ENCODE assay signal across 1 cellular context in genomic region chr17:67717624-67718324, GRCh38.
TF ChIP-seq lines count a peak whose summit lies in the region.

TSS of gene NOL11 (plus strand) at chr17:67717936. CDS start at chr17:67717948, 12 bp downstream.

TF ChIP-seq in HepG2, 621 proteins besides CTCF, POLR2A, EP300 and RAD21 (continued from another document and continues in another):
- TF ChIP-seq, protein P1, sequence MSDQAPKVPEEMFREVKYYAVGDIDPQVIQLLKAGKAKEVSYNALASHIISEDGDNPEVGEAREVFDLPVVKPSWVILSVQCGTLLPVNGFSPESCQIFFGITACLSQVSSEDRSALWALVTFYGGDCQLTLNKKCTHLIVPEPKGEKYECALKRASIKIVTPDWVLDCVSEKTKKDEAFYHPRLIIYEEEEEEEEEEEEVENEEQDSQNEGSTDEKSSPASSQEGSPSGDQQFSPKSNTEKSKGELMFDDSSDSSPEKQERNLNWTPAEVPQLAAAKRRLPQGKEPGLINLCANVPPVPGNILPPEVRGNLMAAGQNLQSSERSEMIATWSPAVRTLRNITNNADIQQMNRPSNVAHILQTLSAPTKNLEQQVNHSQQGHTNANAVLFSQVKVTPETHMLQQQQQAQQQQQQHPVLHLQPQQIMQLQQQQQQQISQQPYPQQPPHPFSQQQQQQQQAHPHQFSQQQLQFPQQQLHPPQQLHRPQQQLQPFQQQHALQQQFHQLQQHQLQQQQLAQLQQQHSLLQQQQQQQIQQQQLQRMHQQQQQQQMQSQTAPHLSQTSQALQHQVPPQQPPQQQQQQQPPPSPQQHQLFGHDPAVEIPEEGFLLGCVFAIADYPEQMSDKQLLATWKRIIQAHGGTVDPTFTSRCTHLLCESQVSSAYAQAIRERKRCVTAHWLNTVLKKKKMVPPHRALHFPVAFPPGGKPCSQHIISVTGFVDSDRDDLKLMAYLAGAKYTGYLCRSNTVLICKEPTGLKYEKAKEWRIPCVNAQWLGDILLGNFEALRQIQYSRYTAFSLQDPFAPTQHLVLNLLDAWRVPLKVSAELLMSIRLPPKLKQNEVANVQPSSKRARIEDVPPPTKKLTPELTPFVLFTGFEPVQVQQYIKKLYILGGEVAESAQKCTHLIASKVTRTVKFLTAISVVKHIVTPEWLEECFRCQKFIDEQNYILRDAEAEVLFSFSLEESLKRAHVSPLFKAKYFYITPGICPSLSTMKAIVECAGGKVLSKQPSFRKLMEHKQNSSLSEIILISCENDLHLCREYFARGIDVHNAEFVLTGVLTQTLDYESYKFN (CRISPR knock-in tag; conservative IDR thresholded peaks at IDR 0.05), result peak; percentile 80
- TF ChIP-seq ZNF292 (CRISPR knock-in tag; IDR thresholded peaks at IDR 0.05; ENCODE audit: borderline replicate concordance, low read depth), result no peak
- no peak for TF ChIP-seq NONO (IDR thresholded peaks at IDR 0.05)
- TF ChIP-seq NONO (CRISPR knock-in tag; conservative IDR thresholded peaks at IDR 0.05), result peak; percentile 100
- TF ChIP-seq ZNF501 (CRISPR knock-in tag; IDR thresholded peaks at IDR 0.05), result peak; percentile 100
- peak; percentile 68; the same call in 1 of the 2 replicates for TF ChIP-seq SMC3 (IDR thresholded peaks at IDR 0.05; ENCODE audit: low read length)
- TF ChIP-seq POGZ (CRISPR knock-in tag; IDR thresholded peaks at IDR 0.05), result peak; percentile 100
- TF ChIP-seq HOXA9 (CRISPR knock-in tag; IDR thresholded peaks at IDR 0.05; ENCODE audit: borderline replicate concordance), result no peak; the same call in 1 of the 2 replicates
- peak; percentile 52; the same call in 1 of the 2 replicates for TF ChIP-seq MNT (IDR thresholded peaks at IDR 0.05)
- TF ChIP-seq, protein P2, sequence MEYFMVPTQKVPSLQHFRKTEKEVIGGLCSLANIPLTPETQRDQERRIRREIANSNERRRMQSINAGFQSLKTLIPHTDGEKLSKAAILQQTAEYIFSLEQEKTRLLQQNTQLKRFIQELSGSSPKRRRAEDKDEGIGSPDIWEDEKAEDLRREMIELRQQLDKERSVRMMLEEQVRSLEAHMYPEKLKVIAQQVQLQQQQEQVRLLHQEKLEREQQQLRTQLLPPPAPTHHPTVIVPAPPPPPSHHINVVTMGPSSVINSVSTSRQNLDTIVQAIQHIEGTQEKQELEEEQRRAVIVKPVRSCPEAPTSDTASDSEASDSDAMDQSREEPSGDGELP (IDR thresholded peaks at IDR 0.05; ENCODE audit: borderline replicate concordance, low read depth), result peak; percentile 58
- TF ChIP-seq MAZ (IDR thresholded peaks at IDR 0.05; ENCODE audit: borderline replicate concordance, low read depth, low read length), result peak; percentile 97
- TF ChIP-seq MAZ (CRISPR knock-in tag; IDR thresholded peaks at IDR 0.05; ENCODE audit: low read depth), result peak; percentile 98
- TF ChIP-seq STAT6 (CRISPR knock-in tag; IDR thresholded peaks at IDR 0.05; ENCODE audit: borderline replicate concordance), result peak; percentile 99; the same call in 1 of the 2 replicates
- TF ChIP-seq ZNF607 (CRISPR knock-in tag; IDR thresholded peaks at IDR 0.05; ENCODE audit: borderline replicate concordance), result peak; percentile 88; the same call in 1 of the 2 replicates
- peak in 1 of 2 experiments; percentile 96; a peak in 2 of 4 replicates for TF ChIP-seq ATF4 (CRISPR knock-in tag; IDR thresholded peaks at IDR 0.05)
- peak; percentile 43; the same call in 1 of the 2 replicates for TF ChIP-seq MTF1 (CRISPR knock-in tag; IDR thresholded peaks at IDR 0.05)
- TF ChIP-seq, protein P3, sequence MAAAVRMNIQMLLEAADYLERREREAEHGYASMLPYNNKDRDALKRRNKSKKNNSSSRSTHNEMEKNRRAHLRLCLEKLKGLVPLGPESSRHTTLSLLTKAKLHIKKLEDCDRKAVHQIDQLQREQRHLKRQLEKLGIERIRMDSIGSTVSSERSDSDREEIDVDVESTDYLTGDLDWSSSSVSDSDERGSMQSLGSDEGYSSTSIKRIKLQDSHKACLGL (CRISPR knock-in tag; IDR thresholded peaks at IDR 0.05), result peak; percentile 76
- peak; percentile 97 for TF ChIP-seq CEBPG (CRISPR knock-in tag; IDR thresholded peaks at IDR 0.05)
- TF ChIP-seq GFI1 (CRISPR knock-in tag; IDR thresholded peaks at IDR 0.05; ENCODE audit: borderline replicate concordance), result peak; percentile 74; the same call in 1 of the 2 replicates
- peak; percentile 57; the same call in 1 of the 2 replicates for TF ChIP-seq BHLHE40 (IDR thresholded peaks at IDR 0.05; ENCODE audit: low read length)
- no peak for TF ChIP-seq ATF7 (IDR thresholded peaks at IDR 0.05)
- TF ChIP-seq ATF7 (CRISPR knock-in tag; IDR thresholded peaks at IDR 0.05), result no peak
- TF ChIP-seq RBM22 (optimal IDR thresholded peaks at IDR 0.05; ENCODE audit: low read length), result peak; percentile 68
- peak; percentile 86; the same call in 1 of the 2 replicates for TF ChIP-seq ZNF343 (CRISPR knock-in tag; IDR thresholded peaks at IDR 0.05)
- TF ChIP-seq ZFP90 (CRISPR knock-in tag; IDR thresholded peaks at IDR 0.05; ENCODE audit: borderline replicate concordance), result peak; percentile 96
- TF ChIP-seq MBNL3 (CRISPR knock-in tag; conservative IDR thresholded peaks at IDR 0.05), result no peak
- TF ChIP-seq CSRNP1 (CRISPR knock-in tag; IDR thresholded peaks at IDR 0.05), result peak; percentile 99
- no peak for TF ChIP-seq SMAD1 (CRISPR knock-in tag; IDR thresholded peaks at IDR 0.05; ENCODE audit: borderline replicate concordance, low read depth)
- TF ChIP-seq KAT2B (IDR thresholded peaks at IDR 0.05; ENCODE audit: borderline replicate concordance, low read depth, low read length), result no peak
- TF ChIP-seq ZBTB4 (CRISPR knock-in tag; IDR thresholded peaks at IDR 0.05; ENCODE audit: borderline replicate concordance), result peak; percentile 97; the same call in 1 of the 2 replicates
- TF ChIP-seq MBD4 (IDR thresholded peaks at IDR 0.05; ENCODE audit: borderline replicate concordance, low read length), result no peak
- no peak for TF ChIP-seq ZNF674 (CRISPR knock-in tag; IDR thresholded peaks at IDR 0.05; ENCODE audit: low read depth)
- 0 out of 2 replicates have a peak, but pooled peaks have one; percentile 13 for TF ChIP-seq MTF2 (CRISPR knock-in tag; IDR thresholded peaks at IDR 0.05; ENCODE audit: borderline replicate concordance)
- no peak for TF ChIP-seq ZKSCAN1 (IDR thresholded peaks at IDR 0.05; ENCODE audit: low read length)
- TF ChIP-seq ZNF841 (CRISPR knock-in tag; IDR thresholded peaks at IDR 0.05; ENCODE audit: borderline replicate concordance), result no peak
- TF ChIP-seq ZNF232 (CRISPR knock-in tag; IDR thresholded peaks at IDR 0.05; ENCODE audit: borderline replicate concordance), result peak; percentile 97; the same call in 1 of the 2 replicates
- TF ChIP-seq IKZF1 (IDR thresholded peaks at IDR 0.05), result no peak
- TF ChIP-seq RBM39 (IDR thresholded peaks at IDR 0.05; ENCODE audit: low read depth, low read length, poor library complexity, severe bottlenecking), result peak; percentile 97
- peak; percentile 84 for TF ChIP-seq ZBTB7B (CRISPR knock-in tag; IDR thresholded peaks at IDR 0.05)
- TF ChIP-seq, protein P4, sequence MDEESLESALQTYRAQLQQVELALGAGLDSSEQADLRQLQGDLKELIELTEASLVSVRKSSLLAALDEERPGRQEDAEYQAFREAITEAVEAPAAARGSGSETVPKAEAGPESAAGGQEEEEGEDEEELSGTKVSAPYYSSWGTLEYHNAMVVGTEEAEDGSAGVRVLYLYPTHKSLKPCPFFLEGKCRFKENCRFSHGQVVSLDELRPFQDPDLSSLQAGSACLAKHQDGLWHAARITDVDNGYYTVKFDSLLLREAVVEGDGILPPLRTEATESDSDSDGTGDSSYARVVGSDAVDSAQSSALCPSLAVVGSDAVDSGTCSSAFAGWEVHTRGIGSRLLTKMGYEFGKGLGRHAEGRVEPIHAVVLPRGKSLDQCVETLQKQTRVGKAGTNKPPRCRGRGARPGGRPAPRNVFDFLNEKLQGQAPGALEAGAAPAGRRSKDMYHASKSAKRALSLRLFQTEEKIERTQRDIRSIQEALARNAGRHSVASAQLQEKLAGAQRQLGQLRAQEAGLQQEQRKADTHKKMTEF (CRISPR knock-in tag; IDR thresholded peaks at IDR 0.05), result peak; percentile 97
- TF ChIP-seq ZKSCAN8 (CRISPR knock-in tag; IDR thresholded peaks at IDR 0.05; ENCODE audit: borderline replicate concordance), result peak; percentile 72
- no peak for TF ChIP-seq CAMTA2 (CRISPR knock-in tag; IDR thresholded peaks at IDR 0.05; ENCODE audit: borderline replicate concordance)
- TF ChIP-seq ZNF629 (CRISPR knock-in tag; conservative IDR thresholded peaks at IDR 0.05), result peak; percentile 46
- no peak for TF ChIP-seq ZNF7 (CRISPR knock-in tag; IDR thresholded peaks at IDR 0.05)
- no peak for TF ChIP-seq SOX6 (IDR thresholded peaks at IDR 0.05)
- TF ChIP-seq SOX6 (CRISPR knock-in tag; IDR thresholded peaks at IDR 0.05), result peak; percentile 77; the same call in 1 of the 2 replicates
- TF ChIP-seq SNAPC2 (CRISPR knock-in tag; IDR thresholded peaks at IDR 0.05), result peak; percentile 97
- TF ChIP-seq SNRNP70 (IDR thresholded peaks at IDR 0.05; ENCODE audit: low read depth, low read length), result no peak
- TF ChIP-seq ZNF792 (CRISPR knock-in tag; IDR thresholded peaks at IDR 0.05), result peak; percentile 93
- no peak; the same call in 1 of the 2 replicates for TF ChIP-seq ZFP82 (CRISPR knock-in tag; IDR thresholded peaks at IDR 0.05; ENCODE audit: borderline replicate concordance)
- no peak for TF ChIP-seq SCMH1 (CRISPR knock-in tag; IDR thresholded peaks at IDR 0.05; ENCODE audit: borderline replicate concordance)
- TF ChIP-seq ZMYM3 (CRISPR knock-in tag; IDR thresholded peaks at IDR 0.05), result peak; percentile 80; the same call in 1 of the 2 replicates
- TF ChIP-seq ZNF34 (CRISPR knock-in tag; IDR thresholded peaks at IDR 0.05; ENCODE audit: borderline replicate concordance), result peak; percentile 43; the same call in 1 of the 2 replicates
- no peak for TF ChIP-seq ADNP (CRISPR knock-in tag; IDR thresholded peaks at IDR 0.05)
